In genomic region chr7:47503283-47503682, GRCh38 we compare ENCODE assay signal across 13 cellular contexts.
A peak's percentile ranks its signal among the peaks of the same experiment; 100 is the strongest.
DNase-seq lines count a peak whose midpoint lies in the region; ATAC-seq and TF ChIP-seq lines count a peak whose summit lies in the region.
"Had no signal": no experiment of that assay in that cellular context is flagged by ENCODE, and none has a peak within 500 bp of the region (broad histone marks: within the 10 kb centered on the region; RNA-seq: fewer than 3 reads in every experiment).

No MANE protein-coding gene starts in this region.

- no peak overlapping the region for H3K27ac ChIP-seq in BLaER1
- no peak overlapping the region for H3K27ac ChIP-seq in esophagus muscularis mucosa (replicated peaks in 1 of 4)
- no peak overlapping the region for H3K27ac ChIP-seq in neural progenitor cell
- H3K27ac ChIP-seq: foreskin keratinocyte, left ventricle myocardium inferior had no signal

- intact Hi-C loops in esophagus muscularis mucosa (cut with DNase I), result no loop called here

- H2AFZ ChIP-seq in neural progenitor cell (replicated peaks), result no peak overlapping the region

- H3F3A ChIP-seq in neural progenitor cell (ENCODE audit: low read depth), result no peaks in the 10 kb centered on the region

- ATAC-seq in GM21367 (IDR thresholded peaks at IDR 0.05; ENCODE audit: unreplicated experiment) (no peak), HG02981 (IDR thresholded peaks at IDR 0.05; ENCODE audit: unreplicated experiment) (no peak)
- ATAC-seq: foreskin keratinocyte had no signal

- H4K20me1 ChIP-seq in BLaER1, result 0 out of 2 replicates have a peak, but pooled peaks cover 9% of the 10 kb centered on the region
- H4K20me1 ChIP-seq in neural progenitor cell (ENCODE audit: low read depth), result peaks cover 6% of the 10 kb centered on the region

- H3K79me2 ChIP-seq in neural progenitor cell (ENCODE audit: low read depth), result no peaks in the 10 kb centered on the region

- no peaks in the 10 kb centered on the region for H3K9me3 Mint-ChIP-seq in neural progenitor cell

- no peaks in the 10 kb centered on the region for H3K27me3 Mint-ChIP-seq in neural progenitor cell (ENCODE audit: insufficient read depth, low read depth)

- no peak for TF ChIP-seq POLR2A in esophagus muscularis mucosa (IDR thresholded peaks at IDR 0.05; ENCODE audit: low read depth)

- H3K9me3 ChIP-seq in BLaER1, result no peaks in the 10 kb centered on the region
- H3K9me3 ChIP-seq in esophagus muscularis mucosa, result no peaks in the 10 kb centered on the region
- no peaks in the 10 kb centered on the region for H3K9me3 ChIP-seq in neural progenitor cell (ENCODE audit: low read depth)
- H3K9me3 ChIP-seq: left ventricle myocardium inferior had no signal

- H3K9ac ChIP-seq in BLaER1 (no peak overlapping the region), neural progenitor cell (no peak overlapping the region)

- peak; percentile 35 for TF ChIP-seq EP300 in esophagus muscularis mucosa (IDR thresholded peaks at IDR 0.05)

- H3K27me3 ChIP-seq in BLaER1 (no peaks in the 10 kb centered on the region), esophagus muscularis mucosa (no peaks in the 10 kb centered on the region), neural progenitor cell (no peaks in the 10 kb centered on the region)
- H3K27me3 ChIP-seq: foreskin keratinocyte had no signal

- peaks cover 7% of the 10 kb centered on the region for H3K36me3 Mint-ChIP-seq in neural progenitor cell

- H3K4me3 Mint-ChIP-seq in neural progenitor cell, result no peak overlapping the region

- H3K4me2 ChIP-seq in BLaER1, result peak overlapping the region; percentile 86
- H3K4me2 ChIP-seq in neural progenitor cell, result no peak overlapping the region

- peaks cover 85% of the 10 kb centered on the region for H3K4me1 Mint-ChIP-seq in neural progenitor cell

- DNase-seq in NCI-H524 (lab: John Stamatoyannopoulos, UW) (peak; percentile 82 to 93), esophagus muscularis mucosa (ENCODE audit: extremely low spot score) (no peak), neural progenitor cell (ENCODE audit: low spot score) (no peak)
- DNase-seq in activated CD4-positive, alpha-beta T cell treated with anti-CD3 and anti-CD28 coated beads for 1 hour, result no peak
- DNase-seq in stimulated activated CD4-positive, alpha-beta T cell treated with anti-CD3 and anti-CD28 coated beads, Interleukin-4, amount 100 ng/mL, for 4 hours, result no peak
- DNase-seq: foreskin keratinocyte; KG1; left ventricle myocardium inferior; occipital lobe; stimulated activated CD4-positive, alpha-beta T cell treated with anti-CD3 and anti-CD28 coated beads, Interleukin-2, amount 100 ng/mL, for 48 hours had no signal

- TF ChIP-seq CTCF in esophagus muscularis mucosa (IDR thresholded peaks at IDR 0.05) (no peak), neural progenitor cell (IDR thresholded peaks at IDR 0.05) (no peak)

- peak overlapping the region; percentile 21 for H3K27ac Mint-ChIP-seq in neural progenitor cell

- H3K4me1 ChIP-seq in BLaER1 (peaks cover 66% of the 10 kb centered on the region), esophagus muscularis mucosa (peaks cover 50 to 81% (median 70%) of the 10 kb centered on the region in 4 donors), neural progenitor cell (peaks cover 32% of the 10 kb centered on the region)
- H3K4me1 ChIP-seq: foreskin keratinocyte had no signal

- H3K36me3 ChIP-seq in BLaER1 (peaks cover 26% of the 10 kb centered on the region), esophagus muscularis mucosa (no peaks in the 10 kb centered on the region), neural progenitor cell (no peaks in the 10 kb centered on the region)
- H3K36me3 ChIP-seq: left ventricle myocardium inferior had no signal

- H3K4me3 ChIP-seq in BLaER1, result no peak overlapping the region
- no peak overlapping the region for H3K4me3 ChIP-seq in esophagus muscularis mucosa
- no peak overlapping the region for H3K4me3 ChIP-seq in neural progenitor cell
- H3K4me3 ChIP-seq: left ventricle myocardium inferior had no signal

Comparison
In these comparisons a context has a peak if more than half of its experiments do, and no peak if none do; other contexts are left out.
1. DNase-seq: peak in NCI-H524 (2 of 2); none in esophagus muscularis mucosa (single experiment), neural progenitor cell (single experiment), activated CD4-positive, alpha-beta T cell treated with anti-CD3 and anti-CD28 coated beads for 1 hour (single experiment) and stimulated activated CD4-positive, alpha-beta T cell treated with anti-CD3 and anti-CD28 coated beads, Interleukin-4, amount 100 ng/mL, for 4 hours (0 of 2).